ENCODE assay signal across 27 cellular contexts in the genomic region with DNA sequence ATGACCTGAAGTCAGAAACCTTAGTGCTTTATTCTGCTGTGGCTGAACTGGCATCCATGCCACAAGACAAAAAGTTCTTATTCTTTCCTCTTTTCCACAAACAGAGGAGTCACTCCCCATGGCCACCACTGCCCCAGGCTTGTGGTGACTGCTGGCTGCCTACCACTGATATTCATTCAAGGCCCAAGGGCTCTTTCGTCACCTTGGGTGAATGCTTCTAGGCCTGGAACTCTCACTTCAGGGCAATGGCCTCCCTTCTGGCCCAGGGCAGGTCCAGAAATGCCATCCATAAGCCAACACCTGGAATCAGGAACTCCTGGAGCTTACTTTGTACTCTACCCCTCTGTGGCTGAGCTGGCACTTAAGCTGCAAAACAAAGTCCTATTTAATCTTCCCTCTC.
DNase-seq lines count a peak whose midpoint lies in the region.
"Had no signal": no experiment of that assay in that cellular context is flagged by ENCODE, and none has a peak within 500 bp of the region (broad histone marks: within the 10 kb centered on the region; RNA-seq: fewer than 3 reads in every experiment).

No MANE protein-coding gene starts in this region.

- H3K27me3 ChIP-seq in trophoblast cell (ENCODE audit: insufficient read depth, low read length), result no peaks in the 10 kb centered on the region
- H3K27me3 ChIP-seq: BE2C; BLaER1; BLaER1 treated with 17β-estradiol and CSF1 and Interleukin-3, amounts not matched to agents 10 nM and 100 nM had no signal

- no peak overlapping the region for H3K27ac ChIP-seq in trophoblast cell (ENCODE audit: low read depth, low read length)
- H3K27ac ChIP-seq: 22Rv1; A549; BLaER1; BLaER1 treated with 17β-estradiol and CSF1 and Interleukin-3, amounts not matched to agents 10 nM and 100 nM; C4-2B had no signal

- no peak overlapping the region for H4K12ac ChIP-seq in trophoblast cell (ENCODE audit: low read depth, low read length)

- H3K18ac ChIP-seq in trophoblast cell (ENCODE audit: low read length), result no peak overlapping the region

- no peak overlapping the region for H2BK120ac ChIP-seq in trophoblast cell (ENCODE audit: insufficient read depth, low read length, poor library complexity)

- no peak overlapping the region for H3K4me2 ChIP-seq in trophoblast cell (ENCODE audit: low read length)
- H3K4me2 ChIP-seq: A549; BLaER1; BLaER1 treated with 17β-estradiol and CSF1 and Interleukin-3, amounts not matched to agents 10 nM and 100 nM had no signal

- H3K79me1 ChIP-seq in trophoblast cell (ENCODE audit: low read length), result no peaks in the 10 kb centered on the region

- H3K9me3 ChIP-seq in trophoblast cell (ENCODE audit: insufficient read depth, low read depth, low read length), result peaks cover 6% of the 10 kb centered on the region
- H3K9me3 ChIP-seq: BE2C had no signal

- H3K36me3 ChIP-seq in trophoblast cell (ENCODE audit: control insufficient read depth in 1 of 2, insufficient read depth in 2 of 2, low read length in 2 of 2), result peaks cover 2% of the 10 kb centered on the region in 2 experiments
- H3K36me3 ChIP-seq: BE2C had no signal

- no peak overlapping the region for H2BK5ac ChIP-seq in trophoblast cell (ENCODE audit: low read depth, low read length, poor library complexity)

- H2AK5ac ChIP-seq in trophoblast cell (ENCODE audit: low read length), result no peak overlapping the region

- H3K9ac ChIP-seq in trophoblast cell (ENCODE audit: low read length), result no peak overlapping the region
- H3K9ac ChIP-seq: BLaER1; BLaER1 treated with 17β-estradiol and CSF1 and Interleukin-3, amounts not matched to agents 10 nM and 100 nM had no signal

- WGBS in trophoblast cell (ENCODE audit: extremely low coverage, insufficient coverage, insufficient read length), result no CpG with 5 or more reads among the region's 1 CpG

- H3K23ac ChIP-seq in trophoblast cell (ENCODE audit: low read length), result no peak overlapping the region

- H2AFZ ChIP-seq in trophoblast cell (ENCODE audit: insufficient read depth, low read length, poor library complexity), result no peak overlapping the region

- H3K4me1 ChIP-seq in trophoblast cell (ENCODE audit: control insufficient read depth in 1 of 2, insufficient read depth in 2 of 2, low read length in 2 of 2), result no peaks in the 10 kb centered on the region
- H3K4me1 ChIP-seq: A549; BE2C; BLaER1; BLaER1 treated with 17β-estradiol and CSF1 and Interleukin-3, amounts not matched to agents 10 nM and 100 nM; Caco-2 had no signal

- no peak overlapping the region for H2BK12ac ChIP-seq in trophoblast cell (ENCODE audit: low read length)

- peak; percentile 80 to 81 for DNase-seq in trophoblast cell
- DNase-seq in Kasumi-1 (lab: John Stamatoyannopoulos, UW), result no peak
- DNase-seq: 8988T; ACHN; AML-193; BE2C; C1 segment of cervical spinal cord; Caco-2; Calu3; CD4-positive, alpha-beta memory T cell; CD4-positive, alpha-beta T cell; CD4-positive, CD25-positive, alpha-beta regulatory T cell; CD8-positive, alpha-beta memory T cell; CD8-positive, alpha-beta T cell; COR-L47; DMS 273 treated with DMSO at 0.1 percent for 48 hours; DMS153; DMS53; DMS79; DMS79 treated with DMSO at 0.1 percent for 48 hours; DND-41; EL had no signal

- H4K8ac ChIP-seq in trophoblast cell (ENCODE audit: low read depth, low read length), result no peak overlapping the region

- no peaks in the 10 kb centered on the region for H3K79me2 ChIP-seq in trophoblast cell (ENCODE audit: control insufficient read depth, insufficient read depth, low read length, poor library complexity)

- no peak overlapping the region for H3K4ac ChIP-seq in trophoblast cell (ENCODE audit: low read depth, low read length)

- H4K91ac ChIP-seq in trophoblast cell (ENCODE audit: low read depth, low read length), result no peak overlapping the region

- no peak overlapping the region for H3K14ac ChIP-seq in trophoblast cell (ENCODE audit: low read length)

- H3K4me3 ChIP-seq in trophoblast cell (ENCODE audit: low read depth, low read length), result no peak overlapping the region
- H3K4me3 ChIP-seq: A549; BLaER1; BLaER1 treated with 17β-estradiol and CSF1 and Interleukin-3, amounts not matched to agents 10 nM and 100 nM had no signal

Comparison
In these comparisons a context has a peak if more than half of its experiments do, and no peak if none do; other contexts are left out.
1. DNase-seq: peak in trophoblast cell (2 of 2); none in Kasumi-1 (0 of 2).